In genomic region chr5:141875022-141875740, GRCh38 we compare ENCODE assay signal across 1 cellular context.
TF ChIP-seq lines count a peak whose summit lies in the region.

No MANE protein-coding gene starts in this region.

TF ChIP-seq in K562, 482 proteins besides CTCF, POLR2A, EP300 and RAD21:
- no peak for TF ChIP-seq CBFA2T2 (conservative IDR thresholded peaks at IDR 0.05)
- TF ChIP-seq C11orf30 (IDR thresholded peaks at IDR 0.05; ENCODE audit: low read depth) = peak; percentile 58; the same call in 1 of the 2 replicates
- TF ChIP-seq MAFG (tag; conservative IDR thresholded peaks at IDR 0.05) = peak; percentile 24; the same call in 1 of the 2 replicates
- TF ChIP-seq ZNF316 (IDR thresholded peaks at IDR 0.05) = peak; percentile 83
- no peak for TF ChIP-seq POLR2H (tag; IDR thresholded peaks at IDR 0.05; ENCODE audit: low read depth)
